ENCODE assay signal across 7 cellular contexts in genomic region chr9:131273146-131273545, GRCh38. TPM values are rescaled to one million over a fixed set of nuclear protein-coding genes. Genes with fewer than 3 reads are reported as not detected.
DNase-seq lines count a peak whose midpoint lies in the region; ATAC-seq and TF ChIP-seq lines count a peak whose summit lies in the region.

No MANE protein-coding gene starts in this region.

- no peaks in the 10 kb centered on the region for H3K36me3 ChIP-seq in SJCRH30

- no peaks in the 10 kb centered on the region for H3K9me3 ChIP-seq in SJCRH30 (replicated peaks)

- peaks cover 1% of the 10 kb centered on the region; the same call in 1 of the 2 replicates for H3K4me1 ChIP-seq in SJCRH30

- H3K27me3 ChIP-seq in SJCRH30 = no peaks in the 10 kb centered on the region

- no peak overlapping the region for H3K4me3 ChIP-seq in SJCRH30

- peak overlapping the region; percentile 92 for H3K4me3 Mint-ChIP-seq in glutamatergic neuron (ENCODE audit: unreplicated experiment)
- peak overlapping the region; percentile 100 for H3K4me3 Mint-ChIP-seq in stimulated activated memory B cell treated with anti-CD40 and anti-IgM and Interleukin-4, amounts not matched to agents 10 μg/mL and 1 μg/mL and 100 μg/mL, for 72 hours

- H3K27me3 Mint-ChIP-seq in glutamatergic neuron (ENCODE audit: unreplicated experiment) = no peaks in the 10 kb centered on the region
- no peaks in the 10 kb centered on the region for H3K27me3 Mint-ChIP-seq in stimulated activated memory B cell treated with anti-CD40 and anti-IgM and Interleukin-4, amounts not matched to agents 10 μg/mL and 1 μg/mL and 100 μg/mL, for 72 hours

- H3K27ac ChIP-seq in SJCRH30 = no peak overlapping the region

- H3K9me3 Mint-ChIP-seq in glutamatergic neuron (ENCODE audit: unreplicated experiment) = peaks cover 6% of the 10 kb centered on the region
- H3K9me3 Mint-ChIP-seq in stimulated activated memory B cell treated with anti-CD40 and anti-IgM and Interleukin-4, amounts not matched to agents 10 μg/mL and 1 μg/mL and 100 μg/mL, for 72 hours = no peaks in the 10 kb centered on the region

- no peak for ATAC-seq in stimulated activated memory B cell treated with anti-CD40 and anti-IgM and Interleukin-4, amounts not matched to agents 10 μg/mL and 1 μg/mL and 100 μg/mL, for 72 hours
- no peak for ATAC-seq in GM18868 (IDR thresholded peaks at IDR 0.05; ENCODE audit: unreplicated experiment)

- no peak overlapping the region for H3K27ac Mint-ChIP-seq in glutamatergic neuron (ENCODE audit: unreplicated experiment)
- H3K27ac Mint-ChIP-seq in stimulated activated memory B cell treated with anti-CD40 and anti-IgM and Interleukin-4, amounts not matched to agents 10 μg/mL and 1 μg/mL and 100 μg/mL, for 72 hours = peak overlapping the region; percentile 97

- no peaks in the 10 kb centered on the region for H3K36me3 Mint-ChIP-seq in glutamatergic neuron (ENCODE audit: unreplicated experiment)
- peaks cover 5% of the 10 kb centered on the region for H3K36me3 Mint-ChIP-seq in stimulated activated memory B cell treated with anti-CD40 and anti-IgM and Interleukin-4, amounts not matched to agents 10 μg/mL and 1 μg/mL and 100 μg/mL, for 72 hours

- DNase-seq in GM13976 (ENCODE audit: low spot score) (peak; percentile 64), RPMI8226 (peak; percentile 66), glutamatergic neuron (no peak), COLO829 (ENCODE audit: low spot score) (no peak), SJCRH30 (no peak)

- in situ Hi-C loops in GM13976 (cut with MboI; ENCODE audit: low sequenced_read_pairs, unreplicated experiment) = no loop called here

- TF ChIP-seq CTCF in GM13976 (IDR thresholded peaks at IDR 0.05; ENCODE audit: borderline replicate concordance, control extremely low read depth, extremely low read depth, insufficient read depth, missing control alignments) = no peak
- TF ChIP-seq CTCF in glutamatergic neuron (IDR thresholded peaks at IDR 0.05; ENCODE audit: partially characterized antibody, unreplicated experiment) = no peak

- peaks cover 28% of the 10 kb centered on the region for H3K4me1 Mint-ChIP-seq in glutamatergic neuron (ENCODE audit: low read depth, unreplicated experiment)
- H3K4me1 Mint-ChIP-seq in stimulated activated memory B cell treated with anti-CD40 and anti-IgM and Interleukin-4, amounts not matched to agents 10 μg/mL and 1 μg/mL and 100 μg/mL, for 72 hours = peaks cover 84% of the 10 kb centered on the region

RNA-seq across cellular contexts. Expression of gene FAM78A, which starts 3.2 kb away (rescaled TPM):
- total RNA-seq in glutamatergic neuron (ENCODE audit: unreplicated experiment) = 14.9 TPM
- total RNA-seq in SJCRH30 (2014; rRNA removed; shearing (Covaris generic)) = 2.2 and 2.4 TPM in 2 replicates

RNA-seq across cellular contexts. Expression of gene PLPP7, which starts 16.4 kb away (rescaled TPM):
- 17.3 TPM for total RNA-seq in glutamatergic neuron (ENCODE audit: unreplicated experiment)
- 1.8 TPM in 2 replicates for total RNA-seq in SJCRH30 (2014; rRNA removed; shearing (Covaris generic))

Comparison
In these comparisons a context has a peak if more than half of its experiments do, and no peak if none do; other contexts are left out.
1. DNase-seq: peak in GM13976 (single experiment) and RPMI8226 (single experiment); none in glutamatergic neuron (single experiment), COLO829 (single experiment) and SJCRH30 (0 of 2).